ENCODE assay signal across 8 cellular contexts in genomic region chr16:88769617-88770458, GRCh38. TPM values are rescaled to one million over a fixed set of nuclear protein-coding genes. Genes with fewer than 3 reads are reported as not detected.
DNase-seq lines count a peak whose midpoint lies in the region; ATAC-seq and TF ChIP-seq lines count a peak whose summit lies in the region.

No MANE protein-coding gene starts in this region.

- peak overlapping the region in 4 of 5 donors; percentile 66 to 96 (median 76) for H3K27ac ChIP-seq in stomach

- no peaks in the 10 kb centered on the region for H3K27me3 ChIP-seq in stomach

- H3K9me3 ChIP-seq in T-helper 17 cell (ENCODE audit: control insufficient read depth, low read length, poor library complexity, severe bottlenecking) (no peaks in the 10 kb centered on the region), stomach (no peaks in the 10 kb centered on the region)

- H3K4me1 ChIP-seq in stomach: peaks cover 80 to 100% (median 91%) of the 10 kb centered on the region in 4 donors

- H3K36me3 ChIP-seq in stomach: peaks cover 0 to 5% (median 0%) of the 10 kb centered on the region in 4 donors

- 34 to 56% (median 46%) methylated on average over 17 to 30 of the region's 30 CpGs for WGBS in stomach, 5 donors

- peaks cover 8 to 23% of the 10 kb centered on the region in 2 donors for H3K36me3 Mint-ChIP-seq in CD14-positive monocyte
- no peaks in the 10 kb centered on the region for H3K36me3 Mint-ChIP-seq in T-helper 17 cell (ENCODE audit: low read depth)
- no peaks in the 10 kb centered on the region for H3K36me3 Mint-ChIP-seq in glutamatergic neuron (ENCODE audit: unreplicated experiment)

- H3K4me3 Mint-ChIP-seq in CD14-positive monocyte (no peak overlapping the region), T-helper 17 cell (no peak overlapping the region), glutamatergic neuron (ENCODE audit: unreplicated experiment) (peak overlapping the region; percentile 42)

- H3K27ac Mint-ChIP-seq in CD14-positive monocyte (peak overlapping the region in 6 of 7 donors; percentile 19 to 68 (median 48)), T-helper 17 cell (no peak overlapping the region), glutamatergic neuron (ENCODE audit: unreplicated experiment) (no peak overlapping the region)

- H3K9me3 Mint-ChIP-seq in CD14-positive monocyte: no peaks in the 10 kb centered on the region
- peaks cover 3% of the 10 kb centered on the region for H3K9me3 Mint-ChIP-seq in glutamatergic neuron (ENCODE audit: unreplicated experiment)

- H3K27me3 Mint-ChIP-seq in CD14-positive monocyte (ENCODE audit: low read depth in 3 of 3) (peaks cover 0 to 3% (median 1%) of the 10 kb centered on the region in 3 donors), T-helper 17 cell (no peaks in the 10 kb centered on the region), glutamatergic neuron (ENCODE audit: unreplicated experiment) (peaks cover 11% of the 10 kb centered on the region)

- no peak for TF ChIP-seq POLR2A in stomach (IDR thresholded peaks at IDR 0.05)

- ATAC-seq in T-helper 17 cell: peak; percentile 56
- ATAC-seq in GM21717 (IDR thresholded peaks at IDR 0.05; ENCODE audit: unreplicated experiment): no peak

- DNase-seq in CD14-positive monocyte (ENCODE audit: low spot score): no peak
- peak; percentile 80 for DNase-seq in GM19240 (ENCODE audit: insufficient read length, low spot score)
- DNase-seq in T-helper 17 cell: no peak
- peak; percentile 63 for DNase-seq in glutamatergic neuron
- DNase-seq in stomach: no peak
- DNase-seq in NK-92 treated with Interleukin-12 subunit alpha and Interleukin-12 subunit beta, amount 100 ng/mL, for 24 hours (lab: John Stamatoyannopoulos, UW): no peak
- DNase-seq in NCI-H1092 (lab: John Stamatoyannopoulos, UW): no peak

- H3K4me3 ChIP-seq in stomach: peak overlapping the region; percentile 17 to 30 (median 22)

- H3K4me1 Mint-ChIP-seq in CD14-positive monocyte (peaks cover 60% of the 10 kb centered on the region), T-helper 17 cell (peaks cover 17% of the 10 kb centered on the region), glutamatergic neuron (ENCODE audit: low read depth, unreplicated experiment) (peaks cover 21% of the 10 kb centered on the region)

- TF ChIP-seq CTCF in CD14-positive monocyte (IDR thresholded peaks at IDR 0.05): no peak
- no peak for TF ChIP-seq CTCF in glutamatergic neuron (IDR thresholded peaks at IDR 0.05; ENCODE audit: partially characterized antibody, unreplicated experiment)
- no peak for TF ChIP-seq CTCF in stomach (IDR thresholded peaks at IDR 0.05)

- intact Hi-C loops in CD14-positive monocyte (cut with micrococcal nuclease) (no loop called here), stomach (cut with DNase I; ENCODE audit: low total_unique reads) (no loop called here)

- no peak for TF ChIP-seq EP300 in stomach (IDR thresholded peaks at IDR 0.05)

RNA-seq across cellular contexts. Expression of gene PIEZO1, which starts 15.2 kb away (rescaled TPM):
- polyA plus RNA-seq in CD14-positive monocyte (10 to 100 TPM; 10.2 to 15.0 TPM), stomach (100 to 1,000 TPM in 1 of 3 donors, 10 to 100 TPM in 2; 43.7 to 153 (median 49.1) TPM)
- total RNA-seq in T-helper 17 cell (100 to 1,000 TPM; 272 to 318 TPM), glutamatergic neuron (ENCODE audit: unreplicated experiment) (12.3 TPM), stomach (100 to 1,000 TPM in 4 of 5 donors, 10 to 100 TPM in 1; 81.7 to 171 (median 128) TPM)

RNA-seq across cellular contexts. Expression of gene CDT1, which starts 33.8 kb away (rescaled TPM):
- polyA plus RNA-seq in CD14-positive monocyte: under 1 TPM; 0.07 to 0.24 TPM
- total RNA-seq in T-helper 17 cell: 1 to 10 TPM in 1 of 2 donors, under 1 TPM in 1; 0.42 to 1.3 TPM
- total RNA-seq in glutamatergic neuron (ENCODE audit: unreplicated experiment): 5.6 TPM
- 100 to 1,000 TPM in 1 of 5 donors, 10 to 100 TPM in 1, 1 to 10 TPM in 3; 1.5 to 147 (median 8.7) TPM for total RNA-seq in stomach
- 1 to 10 TPM; 3.2 to 5.2 (median 4.1) TPM for polyA plus RNA-seq in stomach

RNA-seq across cellular contexts. Expression of gene APRT, which starts 41.9 kb away (rescaled TPM):
- 100 to 1,000 TPM; 233 to 307 TPM for polyA plus RNA-seq in CD14-positive monocyte
- total RNA-seq in T-helper 17 cell: 100 to 1,000 TPM; 130 to 158 TPM
- 54.4 TPM for total RNA-seq in glutamatergic neuron (ENCODE audit: unreplicated experiment)
- total RNA-seq in stomach: 100 to 1,000 TPM in 2 of 5 donors, 10 to 100 TPM in 3; 18.1 to 340 (median 85.3) TPM
- polyA plus RNA-seq in stomach: 100 to 1,000 TPM; 224 to 250 (median 241) TPM

Comparison
In these comparisons a context has a peak if more than half of its experiments do, and no peak if none do; other contexts are left out.
1. DNase-seq: peak in GM19240 (single experiment) and glutamatergic neuron (single experiment); none in CD14-positive monocyte (single experiment), T-helper 17 cell (0 of 3), stomach (single experiment), NK-92 treated with Interleukin-12 subunit alpha and Interleukin-12 subunit beta, amount 100 ng/mL, for 24 hours (single experiment) and NCI-H1092 (single experiment).
2. H3K27ac Mint-ChIP-seq: peak in CD14-positive monocyte (6 of 7); none in T-helper 17 cell (single experiment) and glutamatergic neuron (single experiment).